In the genomic region with DNA sequence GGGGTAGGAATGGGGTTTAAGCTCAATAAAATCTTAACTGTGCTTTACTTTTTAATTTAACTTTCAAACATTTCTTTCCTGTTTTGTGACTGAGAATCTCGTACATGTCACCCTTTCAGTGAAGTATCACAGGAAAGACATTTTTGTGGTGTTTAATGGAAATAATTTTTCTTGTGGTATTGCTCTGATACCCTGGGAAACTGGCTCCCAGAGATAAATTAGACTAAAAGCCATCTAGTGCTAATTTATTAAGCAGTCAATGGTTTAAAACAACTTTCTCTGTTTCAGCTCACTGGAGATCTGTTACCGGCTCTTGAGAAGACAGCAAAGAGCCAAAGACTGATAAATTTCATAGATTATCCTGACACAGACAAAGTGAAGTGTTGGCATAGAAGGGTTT, we compare ENCODE assay signal across 16 cellular contexts.
DNase-seq lines count a peak whose midpoint lies in the region; ATAC-seq, FAIRE-seq and TF ChIP-seq lines count a peak whose summit lies in the region.
"Had no signal": no experiment of that assay in that cellular context is flagged by ENCODE, and none has a peak within 500 bp of the region (broad histone marks: within the 10 kb centered on the region; RNA-seq: fewer than 3 reads in every experiment).

No MANE protein-coding gene starts in this region.

- no peaks in the 10 kb centered on the region for H3K36me3 Mint-ChIP-seq in activated naive CD4-positive, alpha-beta T cell treated with anti-CD3 and anti-CD28 coated beads, Interleukin-2, amount 10 ng/mL, durations not matched to agents 7 days and 5 days
- H3K36me3 Mint-ChIP-seq: CD4-positive, alpha-beta memory T cell had no signal

- H3K4me3 ChIP-seq in keratinocyte (ENCODE audit: control insufficient read depth in 2 of 3, extremely low read depth in 1 of 3, insufficient read depth in 2 of 3, low read depth in 1 of 3, low read length in 3 of 3) (no peak overlapping the region), transverse colon (no peak overlapping the region)

- TF ChIP-seq EP300 in transverse colon (IDR thresholded peaks at IDR 0.05; ENCODE audit: low read depth), result no peak

- peak overlapping the region; percentile 62 for H3K27ac ChIP-seq in keratinocyte (ENCODE audit: control insufficient read depth, insufficient read depth, low read length)
- H3K27ac ChIP-seq in transverse colon, result no peak overlapping the region
- H3K27ac ChIP-seq: C4-2B, HL-60 had no signal

- FAIRE-seq in keratinocyte (lab: Jason Lieb, UNC), result no peak
- FAIRE-seq: A204.1 had no signal

- TF ChIP-seq CTCF in keratinocyte (optimal IDR thresholded peaks at IDR 0.05 in 1 of 3, IDR thresholded peaks at IDR 0.05 in 1 of 3, conservative IDR thresholded peaks at IDR 0.05 in 1 of 3; ENCODE audit: extremely low read depth in 1 of 3, insufficient read depth in 2 of 3, low read length in 3 of 3) (no peak), transverse colon (IDR thresholded peaks at IDR 0.05) (no peak)

- H3K4me1 ChIP-seq in keratinocyte (ENCODE audit: control insufficient read depth, extremely low read depth, insufficient read depth, low read length) (peaks cover 56% of the 10 kb centered on the region), transverse colon (peaks cover 0 to 4% (median 0%) of the 10 kb centered on the region in 4 donors)
- H3K4me1 ChIP-seq: BE2C had no signal

- no peak for TF ChIP-seq POLR2A in transverse colon (IDR thresholded peaks at IDR 0.05)

- DNase-seq in M059J (ENCODE audit: low read depth), result peak; percentile 27
- peak; percentile 17 for DNase-seq in amniotic epithelial cell (ENCODE audit: low read depth)
- DNase-seq in keratinocyte (ENCODE audit: low read depth, low spot score), result no peak
- DNase-seq in activated naive CD4-positive, alpha-beta T cell treated with anti-CD3 and anti-CD28 coated beads, Interleukin-2, amount 10 ng/mL, durations not matched to agents 7 days and 5 days, result no peak
- DNase-seq in transverse colon, result no peak
- DNase-seq in SKM-1 (lab: John Stamatoyannopoulos, UW; ENCODE audit: unreplicated experiment), result no peak
- DNase-seq: BE2C; Caco-2; CD4-positive, alpha-beta memory T cell; DND-41; GF-D8; HCEC 1CT had no signal

- CTCF ChIA-PET in activated naive CD4-positive, alpha-beta T cell treated with anti-CD3 and anti-CD28 coated beads, Interleukin-2, amount 10 ng/mL, durations not matched to agents 7 days and 5 days (lab: Charles Lee), result interaction anchor here (0.5 kb wide), 1 partner anchor 127 kb away, joined by 3 read pairs; no protein-coding TSS in a partner anchor

- H3K27me3 Mint-ChIP-seq in activated naive CD4-positive, alpha-beta T cell treated with anti-CD3 and anti-CD28 coated beads, Interleukin-2, amount 10 ng/mL, durations not matched to agents 7 days and 5 days, result no peaks in the 10 kb centered on the region
- H3K27me3 Mint-ChIP-seq: CD4-positive, alpha-beta memory T cell had no signal

- no peak for ATAC-seq in HG03342 (IDR thresholded peaks at IDR 0.05; ENCODE audit: unreplicated experiment)

- H3K36me3 ChIP-seq in keratinocyte (ENCODE audit: control insufficient read depth in 2 of 2, extremely low read depth in 1 of 2, insufficient read depth in 2 of 2, low read length in 2 of 2) (no peaks in the 10 kb centered on the region), transverse colon (no peaks in the 10 kb centered on the region)
- H3K36me3 ChIP-seq: BE2C had no signal

- in situ Hi-C loops in transverse colon (cut with MboI; ENCODE audit: low pct_ligation_motif_present in 1 of 4, low pct_unique_long_range_greater_than_20kb in 1 of 4, low sequenced_read_pairs in 3 of 4), result no loop called here

- no peaks in the 10 kb centered on the region for H3K79me2 ChIP-seq in keratinocyte (ENCODE audit: control insufficient read depth, insufficient read depth, low read length)

- no peak overlapping the region for H2AFZ ChIP-seq in keratinocyte (ENCODE audit: control insufficient read depth, low read length)

- H4K20me1 ChIP-seq in keratinocyte (ENCODE audit: control insufficient read depth, extremely low read depth, insufficient read depth, low read length), result no peaks in the 10 kb centered on the region

- H3K4me3 Mint-ChIP-seq in activated naive CD4-positive, alpha-beta T cell treated with anti-CD3 and anti-CD28 coated beads, Interleukin-2, amount 10 ng/mL, durations not matched to agents 7 days and 5 days, result no peak overlapping the region
- H3K4me3 Mint-ChIP-seq: CD4-positive, alpha-beta memory T cell had no signal

- no peaks in the 10 kb centered on the region for H3K4me1 Mint-ChIP-seq in activated naive CD4-positive, alpha-beta T cell treated with anti-CD3 and anti-CD28 coated beads, Interleukin-2, amount 10 ng/mL, durations not matched to agents 7 days and 5 days
- H3K4me1 Mint-ChIP-seq: CD4-positive, alpha-beta memory T cell had no signal

- intact Hi-C loops in transverse colon (cut with DNase I; ENCODE audit: low total_unique reads), result no loop called here

- H3K9me3 ChIP-seq in keratinocyte (ENCODE audit: control insufficient read depth, low read depth, low read length) (no peaks in the 10 kb centered on the region), transverse colon (no peaks in the 10 kb centered on the region)
- H3K9me3 ChIP-seq: BE2C, Caco-2 had no signal

- WGBS in transverse colon (ENCODE audit: low coverage in 1 of 2), 2 donors, result 54 to 56% methylated on average over 2 of the region's 2 CpGs

- dilution Hi-C loops in keratinocyte (cut with MboI; ENCODE audit: extremely low pct_ligation_motif_present, low sequenced_read_pairs), result no loop called here

- H3K27me3 ChIP-seq in keratinocyte (ENCODE audit: control insufficient read depth, extremely low read depth, insufficient read depth, low read length), result no peaks in the 10 kb centered on the region
- no peaks in the 10 kb centered on the region for H3K27me3 ChIP-seq in transverse colon

- H3K4me2 ChIP-seq in keratinocyte (ENCODE audit: control insufficient read depth, extremely low read depth, insufficient read depth, low read depth, low read length), result peak overlapping the region; percentile 47

- no peaks in the 10 kb centered on the region for H3K9me1 ChIP-seq in keratinocyte (ENCODE audit: control insufficient read depth, extremely low read depth, insufficient read depth, low read length)

- no peak overlapping the region for H3K27ac Mint-ChIP-seq in activated naive CD4-positive, alpha-beta T cell treated with anti-CD3 and anti-CD28 coated beads, Interleukin-2, amount 10 ng/mL, durations not matched to agents 7 days and 5 days
- H3K27ac Mint-ChIP-seq: CD4-positive, alpha-beta memory T cell had no signal

- H3K9me3 Mint-ChIP-seq in activated naive CD4-positive, alpha-beta T cell treated with anti-CD3 and anti-CD28 coated beads, Interleukin-2, amount 10 ng/mL, durations not matched to agents 7 days and 5 days, result no peaks in the 10 kb centered on the region

- peak overlapping the region; percentile 0 for H3K9ac ChIP-seq in keratinocyte (ENCODE audit: control insufficient read depth, extremely low read depth, insufficient read depth, low read length)

Comparison
In these comparisons a context has a peak if more than half of its experiments do, and no peak if none do; other contexts are left out.
1. DNase-seq: peak in M059J (single experiment) and amniotic epithelial cell (single experiment); none in keratinocyte (single experiment), activated naive CD4-positive, alpha-beta T cell treated with anti-CD3 and anti-CD28 coated beads, Interleukin-2, amount 10 ng/mL, durations not matched to agents 7 days and 5 days (single experiment), transverse colon (single experiment) and SKM-1 (single experiment).